ENCODE assay signal across 2 cellular contexts in genomic region chr1:43520100-43520828, GRCh38.
A peak's percentile ranks its signal among the peaks of the same experiment; 100 is the strongest.
TF ChIP-seq lines count a peak whose summit lies in the region.

No MANE protein-coding gene starts in this region.

TF ChIP-seq in HCT116, 20 proteins besides CTCF, POLR2A, EP300 and RAD21:
- TF ChIP-seq SRF (IDR thresholded peaks at IDR 0.05; ENCODE audit: low read depth), result no peak
- TF ChIP-seq ZBTB33 (IDR thresholded peaks at IDR 0.05; ENCODE audit: extremely low read depth, insufficient replicate concordance, low read length), result no peak
- TF ChIP-seq MAX (IDR thresholded peaks at IDR 0.05), result no peak

TF ChIP-seq in HepG2, 621 proteins besides CTCF, POLR2A, EP300 and RAD21:
- TF ChIP-seq ZKSCAN1 (IDR thresholded peaks at IDR 0.05; ENCODE audit: low read length), result peak; percentile 53; the same call in 1 of the 2 replicates
- TF ChIP-seq TSC22D2 (CRISPR knock-in tag; IDR thresholded peaks at IDR 0.05; ENCODE audit: borderline replicate concordance), result no peak
